Comparison of ENCODE assay signal across 11 cellular contexts in the genomic region with DNA sequence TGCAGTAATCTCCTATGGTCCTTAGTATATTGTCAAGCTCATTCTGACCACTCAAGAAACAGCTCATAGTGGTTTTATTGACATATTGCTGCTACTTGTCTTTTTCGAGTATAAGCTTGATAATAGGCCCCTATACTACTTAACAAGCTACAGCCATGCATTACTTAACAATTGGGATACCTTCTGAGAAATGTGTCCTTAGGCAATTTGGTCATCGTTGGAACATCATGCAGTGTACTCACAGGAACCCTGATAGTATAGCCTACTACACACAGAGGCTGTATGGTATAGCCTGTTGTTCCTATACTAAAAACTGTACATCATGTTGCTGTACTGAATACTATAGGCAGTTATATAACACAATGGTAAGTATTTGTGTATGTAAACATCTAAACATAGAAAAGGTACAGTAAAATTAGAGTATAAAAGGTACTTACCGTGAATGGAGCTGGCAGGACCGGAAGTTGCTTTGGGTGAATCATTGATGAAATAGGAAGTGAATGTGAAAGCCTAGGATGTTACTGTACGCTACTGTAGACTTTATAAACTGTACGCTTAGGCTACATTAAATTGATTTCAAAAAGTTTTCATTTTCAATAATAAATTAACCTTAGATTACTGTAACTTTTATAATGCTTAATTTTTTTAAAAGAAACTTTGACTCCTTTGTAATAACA.
DNase-seq lines count a peak whose midpoint lies in the region; ATAC-seq, FAIRE-seq and TF ChIP-seq lines count a peak whose summit lies in the region.
"Had no signal": no experiment of that assay in that cellular context is flagged by ENCODE, and none has a peak within 500 bp of the region (broad histone marks: within the 10 kb centered on the region; RNA-seq: fewer than 3 reads in every experiment).

No MANE protein-coding gene starts in this region.

- no peaks in the 10 kb centered on the region for H3K9me3 ChIP-seq in kidney (ENCODE audit: control insufficient read depth in 1 of 2, low read length in 2 of 2)
- no peaks in the 10 kb centered on the region for H3K9me3 ChIP-seq in body of pancreas

- DNase-seq in kidney: no peak
- DNase-seq in stimulated activated CD4-positive, alpha-beta T cell treated with anti-CD3 and anti-CD28 coated beads, Interleukin-4, amount 100 ng/mL, for 24 hours: no peak
- DNase-seq in body of pancreas: no peak
- no peak for DNase-seq in activated CD4-positive, alpha-beta T cell treated with anti-CD3 and anti-CD28 coated beads, Interleukin-2, amount 50 U/mL, for 48 hours
- no peak for DNase-seq in COLO668 (lab: John Stamatoyannopoulos, UW; ENCODE audit: unreplicated experiment)
- DNase-seq: activated CD4-positive, alpha-beta memory T cell treated with anti-CD3 and anti-CD28 coated beads, Interleukin-2, amount 10 ng/mL, durations not matched to agents 7 days and 5 days; activated naive CD8-positive, alpha-beta T cell treated with anti-CD3 and anti-CD28 coated beads, Interleukin-2, amount 50 U/mL, for 24 hours had no signal

- no peak overlapping the region for H3K4me3 ChIP-seq in kidney (ENCODE audit: low read length in 2 of 2)
- H3K4me3 ChIP-seq in body of pancreas: no peak overlapping the region
- H3K4me3 ChIP-seq: SK-N-MC had no signal

- H3K27ac ChIP-seq in kidney (ENCODE audit: low read depth in 2 of 2, low read length in 2 of 2) (no peak overlapping the region), body of pancreas (no peak overlapping the region)
- H3K27ac ChIP-seq: SK-N-MC had no signal

- peaks cover 0 to 3% of the 10 kb centered on the region in 2 donors for H3K4me1 ChIP-seq in kidney (ENCODE audit: control insufficient read depth in 1 of 2, insufficient read depth in 1 of 2, low read depth in 1 of 2, low read length in 2 of 2)
- H3K4me1 ChIP-seq in body of pancreas: peaks cover 6% of the 10 kb centered on the region

- TF ChIP-seq CTCF in kidney (IDR thresholded peaks at IDR 0.05; ENCODE audit: borderline replicate concordance, extremely low read depth, insufficient read depth) (no peak), body of pancreas (IDR thresholded peaks at IDR 0.05) (no peak)

- intact Hi-C loops in kidney (cut with DNase I) (no loop called here), body of pancreas (cut with DNase I) (no loop called here)

- TF ChIP-seq POLR2A in body of pancreas (IDR thresholded peaks at IDR 0.05): no peak

- peak; percentile 39 for FAIRE-seq in kidney (lab: Jason Lieb, UNC)

- WGBS in body of pancreas, 2 donors: 82 to 89% methylated on average over 6 of the region's 6 CpGs

- ATAC-seq in GM18907 (IDR thresholded peaks at IDR 0.05; ENCODE audit: unreplicated experiment) (peak; percentile 81), HG02571 (IDR thresholded peaks at IDR 0.05; ENCODE audit: unreplicated experiment) (peak; percentile 69), HG03520 (IDR thresholded peaks at IDR 0.05; ENCODE audit: unreplicated experiment) (peak; percentile 68), body of pancreas (no peak)
- ATAC-seq: activated naive CD8-positive, alpha-beta T cell treated with anti-CD3 and anti-CD28 coated beads, Interleukin-2, amount 50 U/mL, for 24 hours had no signal

- no peaks in the 10 kb centered on the region for H3K36me3 ChIP-seq in kidney (ENCODE audit: control insufficient read depth in 1 of 2, insufficient read depth in 2 of 2, low read length in 2 of 2)
- no peaks in the 10 kb centered on the region for H3K36me3 ChIP-seq in body of pancreas (replicated peaks in 1 of 2; ENCODE audit: insufficient read depth in 1 of 2, low read depth in 2 of 2)

- H3K9ac ChIP-seq in kidney (ENCODE audit: low read length in 2 of 2): no peak overlapping the region

- H3K27me3 ChIP-seq in body of pancreas: no peaks in the 10 kb centered on the region
